ENCODE assay signal across 33 cellular contexts in the genomic region with DNA sequence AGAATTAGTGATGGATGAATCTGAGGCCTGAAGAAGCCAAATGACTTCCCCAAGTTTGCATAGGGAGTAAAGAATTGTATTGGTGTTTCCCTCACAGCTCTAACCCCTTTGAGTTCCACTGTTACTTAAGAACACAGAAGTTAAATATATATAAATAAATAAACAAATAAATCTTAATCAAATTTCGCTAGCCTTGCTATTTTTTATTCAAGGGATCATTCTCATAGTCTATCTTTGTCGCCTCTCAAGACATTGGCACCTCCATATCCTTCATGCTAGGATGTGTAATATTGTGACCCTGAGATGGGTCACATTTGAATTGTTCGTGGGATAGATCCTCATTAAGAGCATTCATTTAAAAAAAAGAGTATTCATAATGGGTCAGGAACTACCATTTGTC.
"Had no signal": no experiment of that assay in that cellular context is flagged by ENCODE, and none has a peak within 500 bp of the region (broad histone marks: within the 10 kb centered on the region; RNA-seq: fewer than 3 reads in every experiment).

No MANE protein-coding gene starts in this region.

- H3K4me3 ChIP-seq: MG63 had no signal

- H3K36me3 ChIP-seq: MG63 had no signal

- H3K27me3 ChIP-seq: MG63 had no signal

- DNase-seq: Karpas-422, Kasumi-1, MG63, MV-4-11, NCI-H1048, NCI-H1092, NCI-H1092 treated with DMSO at 0.1 percent for 48 hours, NCI-H1105, NCI-H1105 treated with DMSO at 0.1 percent for 48 hours, NCI-H1417, NCI-H1417 treated with DMSO at 0.1 percent for 48 hours, NCI-H1436, NCI-H1436 treated with DMSO at 0.1 percent for 48 hours, NCI-H146, NCI-H1694, NCI-H1694 treated with DMSO at 0.1 percent for 48 hours, NCI-H187, NCI-H187 treated with DMSO at 0.1 percent for 48 hours, NCI-H1930, NCI-H2029, NCI-H2029 treated with DMSO at 0.1 percent for 48 hours, NCI-H2081, NCI-H2081 treated with DMSO at 0.1 percent for 48 hours, NCI-H2107, NCI-H2171, NCI-H2171 treated with DMSO at 0.1 percent for 48 hours, NCI-H2227 treated with DMSO at 0.1 percent for 48 hours, NCI-H226, NCI-H345, NCI-H446, NCI-H446 treated with DMSO at 0.1 percent for 48 hours, NCI-H510A, NCI-H510A treated with DMSO at 0.1 percent for 48 hours had no signal
